In genomic region chr2:144424559-144425240, GRCh38 we compare ENCODE assay signal across 16 cellular contexts.
DNase-seq lines count a peak whose midpoint lies in the region; ATAC-seq lines count a peak whose summit lies in the region.
"Had no signal": no experiment of that assay in that cellular context is flagged by ENCODE, and none has a peak within 500 bp of the region (broad histone marks: within the 10 kb centered on the region; RNA-seq: fewer than 3 reads in every experiment).

No MANE protein-coding gene starts in this region.

- DNase-seq in NCI-H2227 treated with DMSO at 0.1 percent for 48 hours (lab: John Stamatoyannopoulos, UW) (peak; percentile 25), NCI-H2227 (lab: John Stamatoyannopoulos, UW; ENCODE audit: unreplicated experiment) (no peak), NCI-H345 treated with DMSO at 0.1 percent for 48 hours (lab: John Stamatoyannopoulos, UW; ENCODE audit: unreplicated experiment) (peak; percentile 21), globus pallidus (ENCODE audit: low spot score) (peak; percentile 95), iPS-NIHi11 (ENCODE audit: low spot score) (no peak), SK-N-DZ (ENCODE audit: low spot score) (no peak), left colon (no peak)
- peak; percentile 17 for DNase-seq in stimulated activated CD4-positive, alpha-beta T cell treated with anti-CD3 and anti-CD28 coated beads, Interleukin-4, amount 100 ng/mL, for 24 hours
- DNase-seq: activated gamma-delta T cell treated with Interleukin-2 at 50 U/mL for 16 hours; CD8-positive, alpha-beta memory T cell; central memory CD4-positive, alpha-beta T cell; heart right ventricle; NCI-H2029 treated with DMSO at 0.1 percent for 48 hours; testis; WERI-Rb-1 had no signal

- no peak for ATAC-seq in left colon
- ATAC-seq: heart right ventricle, SK-N-SH treated with all-trans-retinoic acid at 6 μM for 48 hours had no signal

- intact Hi-C loops in left colon (cut with DNase I, micrococcal nuclease), result no loop called here

Comparison
In these comparisons a context has a peak if more than half of its experiments do, and no peak if none do; other contexts are left out.
1. DNase-seq: peak in NCI-H2227 treated with DMSO at 0.1 percent for 48 hours (single experiment), NCI-H345 treated with DMSO at 0.1 percent for 48 hours (single experiment), globus pallidus (single experiment) and stimulated activated CD4-positive, alpha-beta T cell treated with anti-CD3 and anti-CD28 coated beads, Interleukin-4, amount 100 ng/mL, for 24 hours (single experiment); none in NCI-H2227 (single experiment), iPS-NIHi11 (single experiment), SK-N-DZ (single experiment) and left colon (0 of 2).